27 cellular contexts compared by ENCODE assay signal in the genomic region with DNA sequence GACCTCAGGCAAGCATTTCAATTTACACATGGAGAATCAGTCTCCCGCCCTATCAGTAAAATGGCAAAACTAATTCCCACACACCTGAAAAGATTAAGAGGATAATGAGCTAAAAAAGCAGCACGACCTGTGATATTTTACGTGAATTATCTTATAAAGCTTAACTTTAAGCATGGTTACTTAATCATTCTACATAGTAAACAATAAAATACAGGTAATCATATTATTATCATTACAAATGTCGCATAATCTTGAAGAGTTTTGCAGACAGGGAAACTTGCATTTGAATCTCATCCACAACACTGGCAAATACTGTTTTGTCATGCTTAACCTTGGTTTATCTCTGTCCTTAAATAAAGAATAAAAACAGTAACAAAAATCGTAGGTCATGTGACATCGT.
"Had no signal": no experiment of that assay in that cellular context is flagged by ENCODE, and none has a peak within 500 bp of the region (broad histone marks: within the 10 kb centered on the region; RNA-seq: fewer than 3 reads in every experiment).

No MANE protein-coding gene starts in this region.

- H3K4me3 ChIP-seq: stomach, suprapubic skin, testis, thoracic aorta, thyroid gland, tibial artery, tibial nerve, transverse colon, upper lobe of left lung, upper lobe of right lung, uterus, vagina had no signal

- FAIRE-seq: urothelium cell line had no signal

- H3K27ac ChIP-seq: stomach, suprapubic skin, testis, thoracic aorta, thyroid gland, tibial artery, tibial nerve, transverse colon, upper lobe of left lung, upper lobe of right lung, uterus, vagina had no signal

- DNase-seq: stimulated activated CD4-positive, alpha-beta T cell treated with anti-CD3 and anti-CD28 coated beads, Interleukin-2, amount 100 ng/mL, for 48 hours; stimulated activated CD4-positive, alpha-beta T cell treated with anti-CD3 and anti-CD28 coated beads, Interleukin-4, amount 100 ng/mL, for 1 hour; stimulated activated CD4-positive, alpha-beta T cell treated with anti-CD3 and anti-CD28 coated beads, Interleukin-4, amount 100 ng/mL, for 24 hours; stimulated activated CD4-positive, alpha-beta T cell treated with anti-CD3 and anti-CD28 coated beads, Interleukin-4, amount 100 ng/mL, for 4 hours; stimulated activated CD8-positive, alpha-beta memory T cell treated with anti-CD3 and anti-CD28 coated beads, Interleukin-4, amount 100 ng/mL, for 48 hours; stimulated activated naive B cell treated with anti-CD40 and anti-IgM and Interleukin-4, amounts not matched to agents 10 μg/mL and 1 μg/mL and 100 μg/mL, for 72 hours; stimulated activated naive CD4-positive, alpha-beta T cell; stimulated activated naive CD4-positive, alpha-beta T cell treated with Interleukin-2 at 50 U/mL for 16 hours; stimulated activated naive CD8-positive, alpha-beta T cell treated with anti-CD3 and anti-CD28 coated beads, Interleukin-15, amount 100 ng/mL, for 72 hours; stimulated activated naive CD8-positive, alpha-beta T cell treated with anti-CD3 and anti-CD28 coated beads, Interleukin-15, Interleukin-2, amounts not matched to agents 100 U/mL and 50 U/mL, for 24 hours; stomach; substantia nigra; testis; thyroid gland; tibial artery; transverse colon; trophoblast cell; upper lobe of left lung; upper lobe of right lung; uterus had no signal

- ATAC-seq: stimulated activated effector memory CD8-positive, alpha-beta T cell treated with anti-CD3 and anti-CD28 coated beads, Interleukin-12 subunit alpha, Interleukin-12 subunit beta, amount 100 ng/mL, for 72 hours; stimulated activated memory B cell treated with anti-CD40 and anti-IgM and Interleukin-4, amounts not matched to agents 10 μg/mL and 1 μg/mL and 100 μg/mL, for 72 hours; stimulated activated naive B cell treated with anti-CD40 and anti-IgM and Interleukin-4, amounts not matched to agents 10 μg/mL and 1 μg/mL and 100 μg/mL, for 72 hours; stimulated activated naive CD8-positive, alpha-beta T cell treated with anti-CD3 and anti-CD28 coated beads, Interleukin-15, amount 100 ng/mL, for 72 hours; stimulated activated naive CD8-positive, alpha-beta T cell treated with anti-CD3 and anti-CD28 coated beads, Interleukin-15, Interleukin-2, amounts not matched to agents 100 U/mL and 50 U/mL, for 24 hours; upper lobe of right lung had no signal

- H3K4me1 ChIP-seq: stomach, suprapubic skin, testis, thyroid gland, tibial artery, tibial nerve, transverse colon, upper lobe of left lung, upper lobe of right lung, uterus, vagina had no signal

- H3K36me3 ChIP-seq: stomach, suprapubic skin, thoracic aorta, thyroid gland, tibial artery, tibial nerve, transverse colon, upper lobe of left lung, upper lobe of right lung, uterus, vagina had no signal

- H3K27me3 ChIP-seq: stomach, testis, thyroid gland, tibial artery, tibial nerve, transverse colon, upper lobe of left lung, upper lobe of right lung, uterus, vagina had no signal

- H3K9me3 ChIP-seq: stomach, suprapubic skin, testis, thoracic aorta, thyroid gland, tibial artery, tibial nerve, transverse colon, upper lobe of left lung, upper lobe of right lung, uterus, vagina had no signal
